In genomic region chr16:35559911-35560636, GRCh38 we compare ENCODE assay signal across 20 cellular contexts.
DNase-seq lines count a peak whose midpoint lies in the region; ATAC-seq and TF ChIP-seq lines count a peak whose summit lies in the region.
"Had no signal": no experiment of that assay in that cellular context is flagged by ENCODE, and none has a peak within 500 bp of the region (broad histone marks: within the 10 kb centered on the region; RNA-seq: fewer than 3 reads in every experiment).

No MANE protein-coding gene starts in this region.

- peak; percentile 2 for DNase-seq in NCI-H1694 treated with DMSO at 0.1 percent for 48 hours (lab: John Stamatoyannopoulos, UW)
- DNase-seq in NCI-H1694 (lab: John Stamatoyannopoulos, UW): no peak
- DNase-seq in Kasumi-1 (lab: John Stamatoyannopoulos, UW): peak; percentile 11 to 18
- DNase-seq in left lobe of liver (ENCODE audit: low spot score): no peak
- DNase-seq in NOMO-1 treated with dmso at 0.1 percent for 144 hours (lab: John Stamatoyannopoulos, UW; ENCODE audit: unreplicated experiment): no peak
- DNase-seq in stimulated activated CD4-positive, alpha-beta T cell treated with anti-CD3 and anti-CD28 coated beads, Interleukin-4, amount 100 ng/mL, for 1 hour: no peak
- DNase-seq: activated CD4-positive, alpha-beta memory T cell treated with anti-CD3 and anti-CD28 coated beads, Interleukin-2, amount 10 ng/mL, durations not matched to agents 7 days and 5 days; activated naive CD8-positive, alpha-beta T cell treated with anti-CD3 and anti-CD28 coated beads, Interleukin-2, amount 10 ng/mL, durations not matched to agents 7 days and 5 days; foreskin keratinocyte; GM23248; hypothalamus; IMR-90; NCI-H1092 treated with DMSO at 0.1 percent for 48 hours; psoas muscle; spleen had no signal

- H3K27me3 ChIP-seq in OCI-LY3 (ENCODE audit: low read depth, low read length): no peaks in the 10 kb centered on the region
- H3K27me3 ChIP-seq: foreskin keratinocyte, neural progenitor cell, spleen, suprapubic skin had no signal

- no peaks in the 10 kb centered on the region for H3K79me2 ChIP-seq in OCI-LY3 (ENCODE audit: low read length)

- no peak overlapping the region for H3K4me2 ChIP-seq in OCI-LY3 (ENCODE audit: low read length)
- H3K4me2 ChIP-seq: neural progenitor cell had no signal

- peaks cover 29% of the 10 kb centered on the region for H3K4me1 ChIP-seq in OCI-LY3 (ENCODE audit: low read length)
- H3K4me1 ChIP-seq: foreskin keratinocyte, neural progenitor cell, psoas muscle, spleen had no signal

- H2AFZ ChIP-seq in OCI-LY3 (ENCODE audit: low read depth, low read length): no peak overlapping the region
- H2AFZ ChIP-seq: GM23248, neural progenitor cell had no signal

- H3K36me3 ChIP-seq in OCI-LY3 (replicated peaks; ENCODE audit: low read depth, low read length): no peaks in the 10 kb centered on the region
- H3K36me3 ChIP-seq: neural progenitor cell, spleen, suprapubic skin had no signal

- peak; percentile 53 for ATAC-seq in left lobe of liver
- ATAC-seq in HG03159 (IDR thresholded peaks at IDR 0.05; ENCODE audit: unreplicated experiment): no peak
- ATAC-seq: foreskin keratinocyte, psoas muscle had no signal

- H3K4me3 ChIP-seq in OCI-LY3 (ENCODE audit: low read length): no peak overlapping the region
- H3K4me3 ChIP-seq: coronary artery, GM23248, neural progenitor cell, psoas muscle, spleen, suprapubic skin had no signal

- no peaks in the 10 kb centered on the region for H3K9me3 ChIP-seq in OCI-LY3 (ENCODE audit: insufficient read depth, low read length)

- peak; percentile 61 for TF ChIP-seq CTCF in OCI-LY3 (IDR thresholded peaks at IDR 0.05; ENCODE audit: low read depth, low read length)

- H3K27ac ChIP-seq in OCI-LY3 (ENCODE audit: low read length): no peak overlapping the region
- H3K27ac ChIP-seq: coronary artery, foreskin keratinocyte, GM23248, neural progenitor cell, psoas muscle, spleen, suprapubic skin had no signal

- H3K9ac ChIP-seq in OCI-LY3 (ENCODE audit: low read length): no peak overlapping the region
- H3K9ac ChIP-seq: GM23248, neural progenitor cell had no signal

- H4K20me1 ChIP-seq in OCI-LY3 (ENCODE audit: insufficient read depth, low read length): no peaks in the 10 kb centered on the region

Comparison
In these comparisons a context has a peak if more than half of its experiments do, and no peak if none do; other contexts are left out.
1. DNase-seq: peak in NCI-H1694 treated with DMSO at 0.1 percent for 48 hours (single experiment) and Kasumi-1 (2 of 2); none in NCI-H1694 (single experiment), left lobe of liver (single experiment), NOMO-1 treated with dmso at 0.1 percent for 144 hours (single experiment) and stimulated activated CD4-positive, alpha-beta T cell treated with anti-CD3 and anti-CD28 coated beads, Interleukin-4, amount 100 ng/mL, for 1 hour (single experiment).